In genomic region chr1:1748686-1749321, GRCh38 we compare ENCODE assay signal across 1 cellular context.
A peak's percentile ranks its signal among the peaks of the same experiment; 100 is the strongest.
TF ChIP-seq lines count a peak whose summit lies in the region.

No MANE protein-coding gene starts in this region.

TF ChIP-seq in HepG2, 621 proteins besides CTCF, POLR2A, EP300 and RAD21 (continued from another document and continues in another):
- TF ChIP-seq ZNF609 (CRISPR knock-in tag; IDR thresholded peaks at IDR 0.05; ENCODE audit: borderline replicate concordance) (0 out of 2 replicates have a peak, but pooled peaks have one; percentile 15), CEBPB (IDR thresholded peaks at IDR 0.05; ENCODE audit: borderline replicate concordance, low read depth, low read length) (peak; percentile 90), KDM5A (IDR thresholded peaks at IDR 0.05; ENCODE audit: borderline replicate concordance, low read length) (no peak), PLRG1 (conservative IDR thresholded peaks at IDR 0.05) (no peak), ZNF543 (CRISPR knock-in tag; IDR thresholded peaks at IDR 0.05) (no peak), GATAD1 (CRISPR knock-in tag; IDR thresholded peaks at IDR 0.05) (no peak), TMF1 (CRISPR knock-in tag; IDR thresholded peaks at IDR 0.05; ENCODE audit: low read depth) (no peak), FLYWCH1 (CRISPR knock-in tag; IDR thresholded peaks at IDR 0.05) (no peak), ZNF383 (CRISPR knock-in tag; IDR thresholded peaks at IDR 0.05; ENCODE audit: borderline replicate concordance) (no peak), MYC (CRISPR knock-in tag; IDR thresholded peaks at IDR 0.05; ENCODE audit: borderline replicate concordance) (no peak; the same call in 1 of the 2 replicates), ZBTB26 (CRISPR knock-in tag; IDR thresholded peaks at IDR 0.05; ENCODE audit: borderline replicate concordance) (peak; percentile 66; the same call in 1 of the 2 replicates), ZNF552 (CRISPR knock-in tag; IDR thresholded peaks at IDR 0.05; ENCODE audit: borderline replicate concordance) (no peak), IRF1 (CRISPR knock-in tag; IDR thresholded peaks at IDR 0.05; ENCODE audit: low read depth) (no peak), ATRX (CRISPR knock-in tag; IDR thresholded peaks at IDR 0.05; ENCODE audit: borderline replicate concordance) (no peak), HOXA7 (CRISPR knock-in tag; IDR thresholded peaks at IDR 0.05) (no peak), MBD4 (IDR thresholded peaks at IDR 0.05; ENCODE audit: borderline replicate concordance, low read length) (no peak), ZNF782 (CRISPR knock-in tag; IDR thresholded peaks at IDR 0.05; ENCODE audit: borderline replicate concordance) (no peak), PRPF4 (IDR thresholded peaks at IDR 0.05; ENCODE audit: low read depth, low read length, poor library complexity, severe bottlenecking) (no peak), ZBTB2 (CRISPR knock-in tag; IDR thresholded peaks at IDR 0.05; ENCODE audit: low read depth) (no peak), ZNF770 (CRISPR knock-in tag; IDR thresholded peaks at IDR 0.05) (no peak), GMEB2 (CRISPR knock-in tag; IDR thresholded peaks at IDR 0.05; ENCODE audit: low read depth) (no peak), ZNF501 (CRISPR knock-in tag; IDR thresholded peaks at IDR 0.05) (peak; percentile 57), HIC2 (CRISPR knock-in tag; IDR thresholded peaks at IDR 0.05; ENCODE audit: low read depth) (no peak), RBFOX2 (IDR thresholded peaks at IDR 0.05; ENCODE audit: low read depth, low read length) (0 out of 2 replicates have a peak, but pooled peaks have one; percentile 33), POLR2G (IDR thresholded peaks at IDR 0.05; ENCODE audit: low read depth, low read length) (peak; percentile 46; the same call in 1 of the 2 replicates), ZNF264 (CRISPR knock-in tag; IDR thresholded peaks at IDR 0.05) (no peak), ZNF230 (CRISPR knock-in tag; IDR thresholded peaks at IDR 0.05) (no peak), ASH2L (IDR thresholded peaks at IDR 0.05; ENCODE audit: insufficient read length, low read depth, low read length) (no peak), REST (IDR thresholded peaks at IDR 0.05; ENCODE audit: borderline replicate concordance in 1 of 2, low read depth in 1 of 2, low read length in 2 of 2) (no peak), RARA (CRISPR knock-in tag; IDR thresholded peaks at IDR 0.05) (peak; percentile 62), PRDM10 (CRISPR knock-in tag; IDR thresholded peaks at IDR 0.05; ENCODE audit: low read depth) (peak; percentile 69; the same call in 1 of the 2 replicates), ZMYM4 (CRISPR knock-in tag; IDR thresholded peaks at IDR 0.05) (no peak), MEIS2 (CRISPR knock-in tag; IDR thresholded peaks at IDR 0.05) (no peak), MIXL1 (CRISPR knock-in tag; IDR thresholded peaks at IDR 0.05) (no peak), IKZF4 (CRISPR knock-in tag; IDR thresholded peaks at IDR 0.05; ENCODE audit: borderline replicate concordance, low read depth, not compliant biosample characterization) (no peak), KMT2B (CRISPR knock-in tag; IDR thresholded peaks at IDR 0.05) (no peak), ZNF703 (CRISPR knock-in tag; IDR thresholded peaks at IDR 0.05; ENCODE audit: borderline replicate concordance) (no peak)
